1 cellular context compared by ENCODE assay signal in genomic region chr11:46338988-46339666, GRCh38.
TF ChIP-seq lines count a peak whose summit lies in the region.

No MANE protein-coding gene starts in this region.

TF ChIP-seq in HEK293, 187 proteins besides CTCF, POLR2A, EP300 and RAD21 (continued from another document and continues in another):
- TF ChIP-seq GLIS1 (tag by site-specific recombination; IDR thresholded peaks at IDR 0.05) (peak; percentile 72), GLI4 (tag by site-specific recombination; IDR thresholded peaks at IDR 0.05) (no peak), ZNF629 (tag by site-specific recombination; IDR thresholded peaks at IDR 0.05) (no peak), ZBTB10 (tag by site-specific recombination; IDR thresholded peaks at IDR 0.05) (no peak), MZF1 (tag by site-specific recombination; IDR thresholded peaks at IDR 0.05; ENCODE audit: borderline replicate concordance) (no peak), ZNF16 (tag by site-specific recombination; IDR thresholded peaks at IDR 0.05; ENCODE audit: low read depth) (no peak), PBX3 (CRISPR knock-in tag; IDR thresholded peaks at IDR 0.05) (no peak), KLF1 (tag by site-specific recombination; IDR thresholded peaks at IDR 0.05) (no peak), TRIM28 (IDR thresholded peaks at IDR 0.05; ENCODE audit: borderline replicate concordance, low read length) (no peak), ZNF146 (tag by site-specific recombination; IDR thresholded peaks at IDR 0.05) (no peak), ZNF621 (tag by site-specific recombination; IDR thresholded peaks at IDR 0.05) (no peak), MYNN (tag by site-specific recombination; IDR thresholded peaks at IDR 0.05; ENCODE audit: borderline replicate concordance) (no peak), ZNF221 (tag by site-specific recombination; IDR thresholded peaks at IDR 0.05; ENCODE audit: borderline replicate concordance) (no peak), ZNF302 (tag by site-specific recombination; IDR thresholded peaks at IDR 0.05; ENCODE audit: low read depth) (no peak), ZNF658 (tag by site-specific recombination; IDR thresholded peaks at IDR 0.05) (no peak), ZBTB8A (tag by site-specific recombination; IDR thresholded peaks at IDR 0.05) (no peak), ZNF571 (tag by site-specific recombination; IDR thresholded peaks at IDR 0.05) (no peak), ZNF335 (tag by site-specific recombination; conservative IDR thresholded peaks at IDR 0.05) (no peak; the same call in none of the 2 replicates), OVOL3 (tag by site-specific recombination; IDR thresholded peaks at IDR 0.05) (no peak), ZNF26 (tag by site-specific recombination; IDR thresholded peaks at IDR 0.05) (no peak), ZNF311 (tag by site-specific recombination; IDR thresholded peaks at IDR 0.05; ENCODE audit: borderline replicate concordance) (no peak), ZNF18 (tag by site-specific recombination; IDR thresholded peaks at IDR 0.05) (no peak), BCL6B (tag by site-specific recombination; IDR thresholded peaks at IDR 0.05) (no peak), ZNF585B (tag by site-specific recombination; IDR thresholded peaks at IDR 0.05) (no peak), ZNF530 (tag by site-specific recombination; IDR thresholded peaks at IDR 0.05; ENCODE audit: low read depth) (no peak), ZNF645 (tag by site-specific recombination; IDR thresholded peaks at IDR 0.05) (no peak), HIC1 (tag by site-specific recombination; IDR thresholded peaks at IDR 0.05) (peak; percentile 45; the same call in 1 of the 2 replicates), ZNF138 (tag by site-specific recombination; IDR thresholded peaks at IDR 0.05; ENCODE audit: borderline replicate concordance) (no peak), ZBTB1 (tag by site-specific recombination; IDR thresholded peaks at IDR 0.05) (no peak), HOXA7 (CRISPR knock-in tag; IDR thresholded peaks at IDR 0.05; ENCODE audit: borderline replicate concordance) (no peak), ZFP69B (tag by site-specific recombination; IDR thresholded peaks at IDR 0.05) (no peak), ZSCAN18 (tag by site-specific recombination; IDR thresholded peaks at IDR 0.05) (no peak), GFI1B (tag by site-specific recombination; IDR thresholded peaks at IDR 0.05) (no peak), ZNF148 (tag by site-specific recombination; IDR thresholded peaks at IDR 0.05; ENCODE audit: borderline replicate concordance) (no peak), REPIN1 (tag by site-specific recombination; IDR thresholded peaks at IDR 0.05; ENCODE audit: low read depth) (no peak), FEZF1 (tag by site-specific recombination; IDR thresholded peaks at IDR 0.05) (no peak), ZNF596 (tag by site-specific recombination; IDR thresholded peaks at IDR 0.05) (no peak), ZNF175 (tag by site-specific recombination; IDR thresholded peaks at IDR 0.05) (no peak), PRDM10 (tag by site-specific recombination; IDR thresholded peaks at IDR 0.05) (no peak), SP7 (tag by site-specific recombination; IDR thresholded peaks at IDR 0.05) (no peak), ZNF416 (tag by site-specific recombination; IDR thresholded peaks at IDR 0.05) (no peak), ZNF24 (tag by site-specific recombination; IDR thresholded peaks at IDR 0.05) (no peak), ZNF223 (tag by site-specific recombination; IDR thresholded peaks at IDR 0.05) (no peak), ZNF184 (tag by site-specific recombination; IDR thresholded peaks at IDR 0.05) (no peak), BCL11B (tag by site-specific recombination; IDR thresholded peaks at IDR 0.05; ENCODE audit: low read depth) (no peak), ZNF837 (tag by site-specific recombination; IDR thresholded peaks at IDR 0.05) (no peak), GLIS2 (tag by site-specific recombination; IDR thresholded peaks at IDR 0.05) (peak; percentile 76)
